In the genomic region with DNA sequence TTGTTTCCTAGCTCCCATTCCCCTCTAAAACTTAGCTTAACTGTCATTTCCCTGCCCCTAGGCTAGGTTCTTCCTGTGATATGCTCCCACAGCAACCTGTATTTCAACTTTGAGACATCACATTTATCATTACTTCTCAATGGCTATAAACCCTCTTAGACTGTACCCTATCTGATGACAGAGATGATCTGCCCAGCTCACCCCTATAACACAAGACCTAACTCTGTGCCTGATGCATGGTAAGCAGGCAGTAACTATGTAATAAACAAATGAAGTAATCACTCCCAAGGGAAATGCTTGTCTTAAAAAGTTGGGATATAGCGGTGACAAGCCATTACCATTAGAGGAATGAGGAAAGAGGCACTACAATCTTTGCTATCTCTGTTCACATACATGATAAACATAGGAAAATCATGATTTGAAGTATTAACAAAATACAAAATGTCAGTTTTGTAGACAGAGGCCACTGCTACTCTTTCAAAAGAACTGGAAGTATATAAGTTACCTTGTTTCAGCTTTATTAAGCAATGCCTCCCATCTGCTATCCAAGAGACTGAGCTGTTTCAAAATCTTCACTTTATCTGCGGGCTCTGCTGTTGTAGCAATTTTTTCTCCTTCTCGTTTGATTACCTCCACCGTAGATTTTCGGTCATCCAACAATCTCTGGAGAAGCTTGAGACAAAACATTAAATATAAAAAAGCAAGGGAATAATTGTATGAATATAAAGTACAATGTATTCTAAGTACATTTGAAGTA, we compare ENCODE assay signal across 24 cellular contexts.
"Had no signal": no experiment of that assay in that cellular context is flagged by ENCODE, and none has a peak within 500 bp of the region (broad histone marks: within the 10 kb centered on the region; RNA-seq: fewer than 3 reads in every experiment).

No MANE protein-coding gene starts in this region.

- H3K4me1 Mint-ChIP-seq: activated naive CD8-positive, alpha-beta T cell treated with anti-CD3 and anti-CD28 coated beads, Interleukin-2, amount 10 ng/mL, durations not matched to agents 7 days and 5 days; stimulated activated effector memory CD8-positive, alpha-beta T cell treated with anti-CD3 and anti-CD28 coated beads, Interleukin-12 subunit alpha, Interleukin-12 subunit beta, amount 100 ng/mL, for 72 hours had no signal

- H3K36me3 ChIP-seq: ovary, prostate gland had no signal

- H3K27me3 Mint-ChIP-seq: naive B cell, T-helper 17 cell, type B pancreatic cell had no signal

- ATAC-seq: activated T-cell treated with anti-CD3 and anti-CD28 coated beads, Interleukin-2, amount 50 U/mL, for 72 hours; body of pancreas; left lobe of liver; lower lobe of right lung; stimulated activated effector memory CD8-positive, alpha-beta T cell treated with anti-CD3 and anti-CD28 coated beads, Interleukin-12 subunit alpha, Interleukin-12 subunit beta, amount 100 ng/mL, for 72 hours; T-helper 17 cell had no signal

- H3K27ac Mint-ChIP-seq: activated naive CD4-positive, alpha-beta T cell treated with anti-CD3 and anti-CD28 coated beads for 36 hours; activated naive CD8-positive, alpha-beta T cell treated with anti-CD3 and anti-CD28 coated beads, Interleukin-2, amount 10 ng/mL, durations not matched to agents 7 days and 5 days; activated T-cell treated with anti-CD3 and anti-CD28 coated beads, Interleukin-2, amount 50 U/mL, for 72 hours; naive B cell; stimulated activated effector memory CD8-positive, alpha-beta T cell treated with anti-CD3 and anti-CD28 coated beads, Interleukin-12 subunit alpha, Interleukin-12 subunit beta, amount 100 ng/mL, for 72 hours; T-helper 17 cell; type B pancreatic cell had no signal

- H3K27me3 ChIP-seq: body of pancreas, ovary, right atrium auricular region, stomach had no signal

- H3K9me3 ChIP-seq: body of pancreas, lower lobe of right lung, ovary, prostate gland, right atrium auricular region, stomach had no signal

- H3K4me3 ChIP-seq: body of pancreas, lower lobe of right lung, ovary, prostate gland, right atrium auricular region had no signal

- H3K36me3 Mint-ChIP-seq: activated naive CD8-positive, alpha-beta T cell treated with anti-CD3 and anti-CD28 coated beads, Interleukin-2, amount 10 ng/mL, durations not matched to agents 7 days and 5 days; naive B cell; stimulated activated effector memory CD8-positive, alpha-beta T cell treated with anti-CD3 and anti-CD28 coated beads, Interleukin-12 subunit alpha, Interleukin-12 subunit beta, amount 100 ng/mL, for 72 hours had no signal

- H3K4me3 Mint-ChIP-seq: activated naive CD4-positive, alpha-beta T cell treated with anti-CD3 and anti-CD28 coated beads for 36 hours; activated naive CD8-positive, alpha-beta T cell treated with anti-CD3 and anti-CD28 coated beads, Interleukin-2, amount 10 ng/mL, durations not matched to agents 7 days and 5 days; activated T-cell treated with anti-CD3 and anti-CD28 coated beads, Interleukin-2, amount 50 U/mL, for 72 hours; naive B cell; stimulated activated effector memory CD8-positive, alpha-beta T cell treated with anti-CD3 and anti-CD28 coated beads, Interleukin-12 subunit alpha, Interleukin-12 subunit beta, amount 100 ng/mL, for 72 hours; T-helper 17 cell; type B pancreatic cell had no signal

- H3K9me3 Mint-ChIP-seq: activated naive CD4-positive, alpha-beta T cell treated with anti-CD3 and anti-CD28 coated beads for 36 hours; activated naive CD8-positive, alpha-beta T cell treated with anti-CD3 and anti-CD28 coated beads, Interleukin-2, amount 10 ng/mL, durations not matched to agents 7 days and 5 days; activated T-cell treated with anti-CD3 and anti-CD28 coated beads, Interleukin-2, amount 50 U/mL, for 72 hours; naive B cell; stimulated activated effector memory CD8-positive, alpha-beta T cell treated with anti-CD3 and anti-CD28 coated beads, Interleukin-12 subunit alpha, Interleukin-12 subunit beta, amount 100 ng/mL, for 72 hours; type B pancreatic cell had no signal

- H3K4me1 ChIP-seq: prostate gland had no signal

- DNase-seq: activated CD4-positive, alpha-beta T cell treated with anti-CD3 and anti-CD28 coated beads for 4 hours; activated CD4-positive, alpha-beta T cell treated with anti-CD3 and anti-CD28 coated beads, Interleukin-2, amount 50 U/mL, for 48 hours; activated CD4-positive, CD25-positive, alpha-beta regulatory T cell; activated CD8-positive, alpha-beta memory T cell treated with anti-CD3 and anti-CD28 coated beads, Interleukin-2, amount 50 U/mL, for 48 hours; activated effector memory CD4-positive, alpha-beta T cell treated with Interleukin-2 at 50 U/mL for 16 hours; activated naive CD4-positive, alpha-beta T cell treated with anti-CD3 and anti-CD28 coated beads for 36 hours; activated naive CD8-positive, alpha-beta T cell treated with anti-CD3 and anti-CD28 coated beads, Interleukin-2, amount 10 ng/mL, durations not matched to agents 7 days and 5 days; activated T-cell treated with anti-CD3 and anti-CD28 coated beads, Interleukin-2, amount 50 U/mL, for 72 hours; body of pancreas; foreskin fibroblast; lower lobe of right lung; mesendoderm; naive B cell; ovary; stimulated activated CD4-positive, alpha-beta T cell treated with anti-CD3 and anti-CD28 coated beads, Interleukin-12 subunit alpha, Interleukin-12 subunit beta, amount 100 ng/mL, for 4 hours; stomach; SW 1271; T-helper 17 cell had no signal

- H3K27ac ChIP-seq: epithelial cell of prostate, prostate gland, right atrium auricular region, stomach had no signal
